Comparison of ENCODE assay signal across 15 cellular contexts in genomic region chr5:141510160-141510559, GRCh38. TPM values are rescaled to one million over a fixed set of nuclear protein-coding genes. Genes with fewer than 3 reads are reported as not detected.
DNase-seq lines count a peak whose midpoint lies in the region; ATAC-seq and TF ChIP-seq lines count a peak whose summit lies in the region.
"Had no signal": no experiment of that assay in that cellular context is flagged by ENCODE, and none has a peak within 500 bp of the region (broad histone marks: within the 10 kb centered on the region; RNA-seq: fewer than 3 reads in every experiment).

No MANE protein-coding gene starts in this region.

- no peak for ATAC-seq in upper lobe of left lung (ENCODE audit: low FRiP score in 2 of 2)
- ATAC-seq: WTC11 had no signal

- 85 to 89% methylated on average over 9 of the region's 9 CpGs for WGBS in upper lobe of left lung, 2 donors

- H3K4me1 ChIP-seq in MM.1S (ENCODE audit: low read length): peaks cover 59% of the 10 kb centered on the region
- peaks cover 43 to 49% (median 46%) of the 10 kb centered on the region in 4 donors for H3K4me1 ChIP-seq in upper lobe of left lung

- BruUV-seq in MCF 10A (replicated peaks; lab: Mats Ljungman, UMichigan): no TSS peak

- no peaks in the 10 kb centered on the region for H3K27me3 Mint-ChIP-seq in MCF 10A (ENCODE audit: insufficient read depth, unreplicated experiment)
- no peaks in the 10 kb centered on the region for H3K27me3 Mint-ChIP-seq in nephron progenitor cell (ENCODE audit: low read depth, poor library complexity)
- H3K27me3 Mint-ChIP-seq: activated naive CD8-positive, alpha-beta T cell; CD4-positive, CD25-positive, alpha-beta regulatory T cell had no signal

- H3F3A ChIP-seq in MM.1S (ENCODE audit: insufficient read depth, low read length): peaks cover 44% of the 10 kb centered on the region

- no peaks in the 10 kb centered on the region for H3K9me2 ChIP-seq in MM.1S (replicated peaks; ENCODE audit: insufficient read depth, low read length)

- POLR2A ChIA-PET in MCF 10A (lab: Yijun Ruan, JAX): interaction anchor here (1.7 to 3.5 kb wide), 3 partner anchors 11 to 34 kb away, joined by 7 to 25 read pairs (median 11); partner anchors contain the start of genes PCDHGC3 and PCDHGC5

- H3K27me3 ChIP-seq in MM.1S (replicated peaks; ENCODE audit: insufficient read depth, low read length): no peaks in the 10 kb centered on the region
- H3K27me3 ChIP-seq in upper lobe of left lung: no peaks in the 10 kb centered on the region
- H3K27me3 ChIP-seq: ovary had no signal

- H3K9me3 Mint-ChIP-seq in MCF 10A (ENCODE audit: unreplicated experiment) (no peaks in the 10 kb centered on the region), nephron progenitor cell (no peaks in the 10 kb centered on the region)
- H3K9me3 Mint-ChIP-seq: CD4-positive, CD25-positive, alpha-beta regulatory T cell; dendritic cell treated with granulocyte-macrophage colony-stimulating factor and Interleukin-4, amounts not matched to agents 40 ng/mL and 50 ng/mL, for 4 days; WTC11 had no signal

- H4K20me1 ChIP-seq in MM.1S (ENCODE audit: insufficient read depth, low read length): no peaks in the 10 kb centered on the region

- H3K9ac ChIP-seq in MM.1S (ENCODE audit: low read length): peak overlapping the region; percentile 61

- TF ChIP-seq CTCF in MM.1S (IDR thresholded peaks at IDR 0.05; ENCODE audit: low read length): no peak
- TF ChIP-seq CTCF in MCF 10A (IDR thresholded peaks at IDR 0.05; ENCODE audit: unreplicated experiment): no peak
- no peak for TF ChIP-seq CTCF in nephron progenitor cell (IDR thresholded peaks at IDR 0.05)
- TF ChIP-seq CTCF in upper lobe of left lung (IDR thresholded peaks at IDR 0.05): no peak

- peak overlapping the region; percentile 88 for H3K27ac Mint-ChIP-seq in MCF 10A (ENCODE audit: low read depth, unreplicated experiment)
- H3K27ac Mint-ChIP-seq in nephron progenitor cell: peak overlapping the region; percentile 100
- H3K27ac Mint-ChIP-seq: activated naive CD8-positive, alpha-beta T cell; CD4-positive, CD25-positive, alpha-beta regulatory T cell; dendritic cell treated with granulocyte-macrophage colony-stimulating factor and Interleukin-4, amounts not matched to agents 40 ng/mL and 50 ng/mL, for 4 days; WTC11 had no signal

- H3K4me3 ChIP-seq in MM.1S (ENCODE audit: low read length) (peak overlapping the region; percentile 49), upper lobe of left lung (no peak overlapping the region)
- H3K4me3 ChIP-seq: ovary had no signal

- no peak for TF ChIP-seq POLR2A in upper lobe of left lung (IDR thresholded peaks at IDR 0.05)

- H3K79me2 ChIP-seq in MM.1S (ENCODE audit: low read length): 0 out of 2 replicates have a peak, but pooled peaks cover 6% of the 10 kb centered on the region

- H2AFZ ChIP-seq in MM.1S (ENCODE audit: low read length): no peak overlapping the region

- intact Hi-C loops in MCF 10A (cut with micrococcal nuclease): no loop called here

- H3K36me3 Mint-ChIP-seq in MCF 10A (ENCODE audit: insufficient read depth, unreplicated experiment) (peaks cover 39% of the 10 kb centered on the region), nephron progenitor cell (ENCODE audit: low read depth) (peaks cover 29% of the 10 kb centered on the region)
- H3K36me3 Mint-ChIP-seq: activated naive CD8-positive, alpha-beta T cell; CD4-positive, CD25-positive, alpha-beta regulatory T cell had no signal

- DNase-seq in MM.1S (no peak), MCF 10A (ENCODE audit: unreplicated experiment) (no peak), nephron progenitor cell (no peak), upper lobe of left lung (peak in 1 of 2 donors; percentile 33), NCI-H1694 (lab: John Stamatoyannopoulos, UW) (no peak), NCI-H146 treated with DMSO at 0.1 percent for 48 hours (lab: John Stamatoyannopoulos, UW; ENCODE audit: unreplicated experiment) (no peak)
- DNase-seq in activated T-cell treated with anti-CD3 and anti-CD28 coated beads, Interleukin-2, amount 50 U/mL, for 48 hours: no peak
- DNase-seq: activated CD8-positive, alpha-beta memory T cell treated with anti-CD3 and anti-CD28 coated beads, Interleukin-2, amount 50 U/mL, for 48 hours; CD4-positive, CD25-positive, alpha-beta regulatory T cell; EL; NCI-H226 had no signal

- CTCF ChIA-PET in MCF 10A (lab: Yijun Ruan, JAX): interaction anchor here (0.6 to 11.5 kb wide), 11 partner anchors 12 to 287 kb away, joined by 3 to 191 read pairs (median 6); partner anchors contain the start of genes PCDHB14, PCDHGA7, PCDHGC3 and PCDHGC4

- peak overlapping the region; percentile 74 for H3K4me2 ChIP-seq in MM.1S (ENCODE audit: low read depth, low read length)

- H3K4me3 Mint-ChIP-seq in MCF 10A (ENCODE audit: unreplicated experiment) (no peak overlapping the region), nephron progenitor cell (peak overlapping the region; percentile 73)
- H3K4me3 Mint-ChIP-seq: activated naive CD8-positive, alpha-beta T cell; CD4-positive, CD25-positive, alpha-beta regulatory T cell; dendritic cell treated with granulocyte-macrophage colony-stimulating factor and Interleukin-4, amounts not matched to agents 40 ng/mL and 50 ng/mL, for 4 days had no signal

- TF ChIP-seq EP300 in upper lobe of left lung (IDR thresholded peaks at IDR 0.05): no peak

- H3K27ac ChIP-seq in MM.1S (ENCODE audit: low read length) (peak overlapping the region; percentile 83; the same call in 1 of the 2 replicates), upper lobe of left lung (peak overlapping the region in 3 of 4 donors; percentile 77 to 87 (median 81))

- H3K36me3 ChIP-seq in MM.1S (replicated peaks; ENCODE audit: insufficient read depth, low read length) (no peaks in the 10 kb centered on the region), upper lobe of left lung (peaks cover 0 to 41% (median 1%) of the 10 kb centered on the region in 4 donors)
- H3K36me3 ChIP-seq: ovary had no signal

- H3K9me3 ChIP-seq in MM.1S (replicated peaks; ENCODE audit: insufficient read depth, low read length) (no peaks in the 10 kb centered on the region), upper lobe of left lung (no peaks in the 10 kb centered on the region)
- H3K9me3 ChIP-seq: ovary had no signal

- H3K4me1 Mint-ChIP-seq in MCF 10A (ENCODE audit: insufficient read depth, unreplicated experiment) (peaks cover 52% of the 10 kb centered on the region), nephron progenitor cell (peaks cover 95% of the 10 kb centered on the region)

RNA-seq across cellular contexts. Expression of gene PCDHGC5, which starts 21.3 kb away (rescaled TPM):
- total RNA-seq in MCF 10A (2022): 0.61 and 0.69 TPM in 2 replicates
- 10 to 100 TPM in 1 of 6 donors, 1 to 10 TPM in 3, under 1 TPM in 2; 0.61 to 11.5 (median 1.4) TPM for total RNA-seq in upper lobe of left lung
- total RNA-seq: CD4-positive, CD25-positive, alpha-beta regulatory T cell had no signal

RNA-seq across cellular contexts. Expression of gene PCDHGC4, which starts 25.3 kb away (rescaled TPM):
- total RNA-seq in MCF 10A (2022) (0.40 and 1.7 TPM in 2 replicates), upper lobe of left lung (10 to 100 TPM in 1 of 6 donors, 1 to 10 TPM in 4, under 1 TPM in 1; 0.69 to 24.7 (median 1.8) TPM)
- total RNA-seq: CD4-positive, CD25-positive, alpha-beta regulatory T cell had no signal

RNA-seq across cellular contexts. Expression of gene PCDHGC3, which starts 34.4 kb away (rescaled TPM):
- total RNA-seq in MCF 10A (2022) (17.3 and 31.7 TPM in 2 replicates), upper lobe of left lung (100 to 1,000 TPM in 1 of 6 donors, 10 to 100 TPM in 5; 26.4 to 116 (median 50.1) TPM)
